Comparison of ENCODE assay signal across 26 cellular contexts in genomic region chr2:127713562-127713961, GRCh38. TPM values are rescaled to one million over a fixed set of nuclear protein-coding genes. Genes with fewer than 3 reads are reported as not detected.
"Had no signal": no experiment of that assay in that cellular context is flagged by ENCODE, and none has a peak within 500 bp of the region (broad histone marks: within the 10 kb centered on the region; RNA-seq: fewer than 3 reads in every experiment).

No MANE protein-coding gene starts in this region.

- FAIRE-seq: pancreas had no signal

- H3K27ac ChIP-seq: esophagus squamous epithelium, left ventricle myocardium inferior, neutrophil, pancreas, thoracic aorta, tibial nerve, upper lobe of left lung, uterus had no signal

- ATAC-seq: effector memory CD8-positive, alpha-beta T cell; left colon; natural killer cell; pancreas; sciatic nerve; stimulated activated memory B cell treated with anti-CD40 and anti-IgM and Interleukin-4, amounts not matched to agents 10 μg/mL and 1 μg/mL and 100 μg/mL, for 72 hours had no signal

- H3K9me3 ChIP-seq: esophagus squamous epithelium, left ventricle myocardium inferior, neutrophil, pancreas, thoracic aorta, tibial nerve, upper lobe of left lung, uterus had no signal

- DNase-seq: cortex of kidney; effector memory CD8-positive, alpha-beta T cell; esophagus squamous epithelium; foreskin melanocyte; glutamatergic neuron; hypothalamus; immature natural killer cell; islet precursor cell; kidney glomerular epithelial cell; left colon; left ventricle myocardium inferior; natural killer cell; stimulated activated CD4-positive, alpha-beta T cell treated with anti-CD3 and anti-CD28 coated beads, Interleukin-12 subunit alpha, Interleukin-12 subunit beta, amount 100 ng/mL, for 4 hours; stimulated activated CD4-positive, alpha-beta T cell treated with anti-CD3 and anti-CD28 coated beads, Interleukin-1b, Interleukin-23, amount 100 ng/mL, for 48 hours; stimulated activated CD4-positive, alpha-beta T cell treated with anti-CD3 and anti-CD28 coated beads, Interleukin-4, amount 100 ng/mL, for 4 hours; uterus had no signal

- H3K4me1 ChIP-seq: pancreas, uterus had no signal

- H3K4me3 ChIP-seq: esophagus squamous epithelium, left ventricle myocardium inferior, lung, pancreas, smooth muscle cell, thoracic aorta, tibial nerve, upper lobe of left lung, uterus had no signal

- H3K27me3 ChIP-seq: esophagus squamous epithelium, neutrophil, pancreas, tibial nerve, upper lobe of left lung, uterus had no signal

- H3K36me3 ChIP-seq: uterus had no signal

RNA-seq across cellular contexts. Expression of gene SFT2D3, which starts 12.3 kb away (rescaled TPM):
- polyA plus RNA-seq: smooth muscle cell had no signal

RNA-seq across cellular contexts. Expression of gene LIMS2, which starts 38.2 kb away (rescaled TPM):
- polyA plus RNA-seq: neural cell had no signal
